ENCODE assay signal across 17 cellular contexts in genomic region chr5:165622864-165623536, GRCh38.
A peak's percentile ranks its signal among the peaks of the same experiment; 100 is the strongest.
DNase-seq lines count a peak whose midpoint lies in the region; ATAC-seq and TF ChIP-seq lines count a peak whose summit lies in the region.
"Had no signal": no experiment of that assay in that cellular context is flagged by ENCODE, and none has a peak within 500 bp of the region (broad histone marks: within the 10 kb centered on the region; RNA-seq: fewer than 3 reads in every experiment).

No MANE protein-coding gene starts in this region.

- H3K27ac ChIP-seq in RWPE2 (ENCODE audit: poor library complexity, severe bottlenecking), result no peak overlapping the region
- no peak overlapping the region for H3K27ac ChIP-seq in hepatocyte
- H3K27ac ChIP-seq: epithelial cell of prostate, left ventricle myocardium inferior had no signal

- H3K36me3 ChIP-seq in RWPE2 (ENCODE audit: low read depth) (no peaks in the 10 kb centered on the region), hepatocyte (replicated peaks; ENCODE audit: insufficient read depth, low read depth) (no peaks in the 10 kb centered on the region)
- H3K36me3 ChIP-seq: left ventricle myocardium inferior had no signal

- peaks cover 16% of the 10 kb centered on the region for H3K4me1 Mint-ChIP-seq in Calu3 (ENCODE audit: low read depth, unreplicated experiment)
- H3K4me1 Mint-ChIP-seq: naive thymus-derived CD8-positive, alpha-beta T cell had no signal

- no peaks in the 10 kb centered on the region for H4K20me1 ChIP-seq in hepatocyte (ENCODE audit: insufficient read depth, poor library complexity, severe bottlenecking)

- peaks cover 4% of the 10 kb centered on the region for H3K36me3 Mint-ChIP-seq in Calu3 (ENCODE audit: insufficient read depth, unreplicated experiment)
- H3K36me3 Mint-ChIP-seq: naive thymus-derived CD8-positive, alpha-beta T cell had no signal

- CTCF ChIA-PET in Calu3 (lab: Charles Lee), result no interaction called here

- no peaks in the 10 kb centered on the region for H3K27me3 Mint-ChIP-seq in Calu3 (ENCODE audit: unreplicated experiment)
- H3K27me3 Mint-ChIP-seq: activated CD4-positive, alpha-beta T cell treated with anti-CD3 and anti-CD28 coated beads, Interleukin-2, amount 10 ng/mL, durations not matched to agents 7 days and 5 days; naive thymus-derived CD8-positive, alpha-beta T cell had no signal

- no peaks in the 10 kb centered on the region for H3K9me2 ChIP-seq in hepatocyte (replicated peaks; ENCODE audit: insufficient read depth)

- ATAC-seq in RWPE2 (ENCODE audit: low read depth) (peak; percentile 29; the same call in 1 of the 3 replicates), HG03457 (IDR thresholded peaks at IDR 0.05; ENCODE audit: unreplicated experiment) (no peak), HG02973 (IDR thresholded peaks at IDR 0.05; ENCODE audit: unreplicated experiment) (no peak)
- ATAC-seq: naive thymus-derived CD8-positive, alpha-beta T cell had no signal

- H3K4me2 ChIP-seq in hepatocyte, result peak overlapping the region; percentile 47

- peaks cover 9% of the 10 kb centered on the region for H3K9me3 Mint-ChIP-seq in Calu3 (ENCODE audit: low read depth, unreplicated experiment)

- H3K4me1 ChIP-seq in RWPE2 (ENCODE audit: insufficient read depth, poor library complexity, severe bottlenecking) (no peaks in the 10 kb centered on the region), hepatocyte (ENCODE audit: insufficient read depth) (no peaks in the 10 kb centered on the region)
- H3K4me1 ChIP-seq: left ventricle myocardium inferior had no signal

- DNase-seq in Calu3, result no peak
- DNase-seq in HT1080 (ENCODE audit: low read depth), result peak; percentile 13
- no peak for DNase-seq in RWPE2 (ENCODE audit: low spot score)
- no peak for DNase-seq in hepatocyte (ENCODE audit: low spot score)
- DNase-seq in C1 segment of cervical spinal cord (lab: John Stamatoyannopoulos, UW), result no peak
- no peak for DNase-seq in effector CD8-positive, alpha-beta T cell (lab: John Stamatoyannopoulos, UW)
- DNase-seq: activated CD4-positive, alpha-beta T cell treated with anti-CD3 and anti-CD28 coated beads, Interleukin-2, amount 10 ng/mL, durations not matched to agents 7 days and 5 days; anterior cingulate cortex; DMS 273 treated with DMSO at 0.1 percent for 48 hours; hypothalamus; left ventricle myocardium inferior; naive thymus-derived CD8-positive, alpha-beta T cell; NCI-H1105 treated with DMSO at 0.1 percent for 48 hours; NCI-H446 had no signal

- 89% methylated on average over 7 of the region's 7 CpGs for WGBS in hepatocyte (ENCODE audit: low lambda C conversion rate, missing lambda C conversion rate)

- intact Hi-C loops in Calu3 (cut with micrococcal nuclease; ENCODE audit: unreplicated experiment), result no loop called here

- BruUV-seq in Calu3 (replicated peaks; lab: Mats Ljungman, UMichigan), result no TSS peak

- peak overlapping the region; percentile 8 for H3K4me3 Mint-ChIP-seq in Calu3 (ENCODE audit: low read depth, unreplicated experiment)
- H3K4me3 Mint-ChIP-seq: activated CD4-positive, alpha-beta T cell treated with anti-CD3 and anti-CD28 coated beads, Interleukin-2, amount 10 ng/mL, durations not matched to agents 7 days and 5 days; naive thymus-derived CD8-positive, alpha-beta T cell had no signal

- H3K9me3 ChIP-seq in RWPE2 (ENCODE audit: severe bottlenecking), result no peaks in the 10 kb centered on the region
- no peaks in the 10 kb centered on the region for H3K9me3 ChIP-seq in hepatocyte (ENCODE audit: low read depth)
- H3K9me3 ChIP-seq: left ventricle myocardium inferior had no signal

- no peak overlapping the region for H2AFZ ChIP-seq in hepatocyte

- no peaks in the 10 kb centered on the region for H3K79me2 ChIP-seq in hepatocyte

- H3K27ac Mint-ChIP-seq in Calu3 (ENCODE audit: unreplicated experiment), result no peak overlapping the region
- H3K27ac Mint-ChIP-seq: activated CD4-positive, alpha-beta T cell treated with anti-CD3 and anti-CD28 coated beads, Interleukin-2, amount 10 ng/mL, durations not matched to agents 7 days and 5 days; naive thymus-derived CD8-positive, alpha-beta T cell had no signal

- H3K4me3 ChIP-seq in RWPE2 (ENCODE audit: severe bottlenecking) (no peak overlapping the region), hepatocyte (no peak overlapping the region)
- H3K4me3 ChIP-seq: left ventricle myocardium inferior had no signal

- H3K27me3 ChIP-seq in RWPE2 (ENCODE audit: insufficient read depth, poor library complexity, severe bottlenecking) (no peaks in the 10 kb centered on the region), hepatocyte (no peaks in the 10 kb centered on the region)

- TF ChIP-seq CTCF in Calu3 (IDR thresholded peaks at IDR 0.05; ENCODE audit: unreplicated experiment) (no peak), RWPE2 (IDR thresholded peaks at IDR 0.05; ENCODE audit: poor library complexity, severe bottlenecking) (no peak), hepatocyte (IDR thresholded peaks at IDR 0.05; ENCODE audit: poor library complexity) (no peak)
